10 cellular contexts compared by ENCODE assay signal in genomic region chr1:65459397-65459768, GRCh38. TPM values are rescaled to one million over a fixed set of nuclear protein-coding genes. Genes with fewer than 3 reads are reported as not detected.
DNase-seq lines count a peak whose midpoint lies in the region; ATAC-seq and TF ChIP-seq lines count a peak whose summit lies in the region.
"Had no signal": no experiment of that assay in that cellular context is flagged by ENCODE, and none has a peak within 500 bp of the region (broad histone marks: within the 10 kb centered on the region; RNA-seq: fewer than 3 reads in every experiment).

No MANE protein-coding gene starts in this region.

- H3K27me3 Mint-ChIP-seq in activated T-helper 1 cell treated with anti-CD3 and anti-CD28 coated beads, Interleukin-12 subunit alpha, Interleukin-12 subunit beta, Interleukin-2, Interleukin-4 antibody, amounts not matched to agents 30 ng/mL and 10 ng/mL and 1 ng/mL, durations not matched to agents 14 hours and 24 hours and 36 hours (ENCODE audit: insufficient read depth), result no peaks in the 10 kb centered on the region
- no peaks in the 10 kb centered on the region for H3K27me3 Mint-ChIP-seq in activated CD4-positive, alpha-beta memory T cell treated with anti-CD3 and anti-CD28 coated beads for 36 hours

- intact Hi-C loops in activated T-helper 1 cell treated with anti-CD3 and anti-CD28 coated beads, Interleukin-12 subunit alpha, Interleukin-12 subunit beta, Interleukin-2, Interleukin-4 antibody, amounts not matched to agents 30 ng/mL and 10 ng/mL and 1 ng/mL, durations not matched to agents 14 hours and 24 hours and 36 hours (cut with micrococcal nuclease), result loop anchor here (1.0 to 2.0 kb wide), 2 partner anchors 67 to 223 kb away; no protein-coding TSS in a partner anchor
- intact Hi-C loops in activated CD4-positive, alpha-beta memory T cell treated with anti-CD3 and anti-CD28 coated beads for 36 hours (cut with micrococcal nuclease), result loop anchor here (1.0 to 2.0 kb wide), 2 partner anchors 29 to 223 kb away; no protein-coding TSS in a partner anchor

- H3K27ac Mint-ChIP-seq in activated T-helper 1 cell treated with anti-CD3 and anti-CD28 coated beads, Interleukin-12 subunit alpha, Interleukin-12 subunit beta, Interleukin-2, Interleukin-4 antibody, amounts not matched to agents 30 ng/mL and 10 ng/mL and 1 ng/mL, durations not matched to agents 14 hours and 24 hours and 36 hours, result no peak overlapping the region
- H3K27ac Mint-ChIP-seq in activated CD4-positive, alpha-beta memory T cell treated with anti-CD3 and anti-CD28 coated beads for 36 hours, result no peak overlapping the region

- H3K9ac ChIP-seq in liver (ENCODE audit: low read depth in 1 of 2, low read length in 2 of 2), result no peak overlapping the region

- 88% methylated on average over 1 of the region's 1 CpG for WGBS in liver

- no peaks in the 10 kb centered on the region for H3K9me3 ChIP-seq in liver (ENCODE audit: control insufficient read depth in 4 of 4, low read length in 3 of 4)

- H3K4me1 Mint-ChIP-seq in activated T-helper 1 cell treated with anti-CD3 and anti-CD28 coated beads, Interleukin-12 subunit alpha, Interleukin-12 subunit beta, Interleukin-2, Interleukin-4 antibody, amounts not matched to agents 30 ng/mL and 10 ng/mL and 1 ng/mL, durations not matched to agents 14 hours and 24 hours and 36 hours (ENCODE audit: low read depth), result peaks cover 26% of the 10 kb centered on the region
- peaks cover 14% of the 10 kb centered on the region for H3K4me1 Mint-ChIP-seq in activated CD4-positive, alpha-beta memory T cell treated with anti-CD3 and anti-CD28 coated beads for 36 hours (ENCODE audit: low read depth)

- CTCF ChIA-PET in activated CD4-positive, alpha-beta memory T cell treated with anti-CD3 and anti-CD28 coated beads for 36 hours (lab: Charles Lee), result interaction anchor here (0.7 to 3.7 kb wide), 15 partner anchors 10 to 228 kb away, joined by 3 to 35 read pairs (median 4); no protein-coding TSS in a partner anchor

- peaks cover 0 to 3% (median 0%) of the 10 kb centered on the region in 4 donors for H3K4me1 ChIP-seq in liver (ENCODE audit: control insufficient read depth in 4 of 4, insufficient read depth in 4 of 4, low read length in 3 of 4)

- H3K27ac ChIP-seq in liver (ENCODE audit: low read depth in 1 of 2, low read length in 2 of 2), result no peak overlapping the region

- peaks cover 5% of the 10 kb centered on the region for H3K36me3 Mint-ChIP-seq in activated T-helper 1 cell treated with anti-CD3 and anti-CD28 coated beads, Interleukin-12 subunit alpha, Interleukin-12 subunit beta, Interleukin-2, Interleukin-4 antibody, amounts not matched to agents 30 ng/mL and 10 ng/mL and 1 ng/mL, durations not matched to agents 14 hours and 24 hours and 36 hours (ENCODE audit: low read depth)
- H3K36me3 Mint-ChIP-seq in activated CD4-positive, alpha-beta memory T cell treated with anti-CD3 and anti-CD28 coated beads for 36 hours, result peaks cover 16% of the 10 kb centered on the region

- ATAC-seq in GM21717 (IDR thresholded peaks at IDR 0.05; ENCODE audit: unreplicated experiment), result peak; percentile 61

- H3K4me3 ChIP-seq in liver (ENCODE audit: low read depth in 1 of 3, low read length in 3 of 3), result no peak overlapping the region

- TF ChIP-seq RAD21 in liver (IDR thresholded peaks at IDR 0.05), result peak; percentile 63 to 83

- POLR2A ChIA-PET in activated CD4-positive, alpha-beta memory T cell treated with anti-CD3 and anti-CD28 coated beads for 36 hours (lab: Charles Lee), result no interaction called here

- no peaks in the 10 kb centered on the region for H3K36me3 ChIP-seq in liver (ENCODE audit: control insufficient read depth in 4 of 4, insufficient read depth in 3 of 4, low read depth in 1 of 4, low read length in 3 of 4)

- DNase-seq in NCI-H2171 treated with DMSO at 0.1 percent for 48 hours (lab: John Stamatoyannopoulos, UW), result peak; percentile 36
- no peak for DNase-seq in NCI-H2171 (lab: John Stamatoyannopoulos, UW)
- peak; percentile 2 for DNase-seq in activated T-helper 1 cell treated with anti-CD3 and anti-CD28 coated beads, Interleukin-12 subunit alpha, Interleukin-12 subunit beta, Interleukin-2, Interleukin-4 antibody, amounts not matched to agents 30 ng/mL and 10 ng/mL and 1 ng/mL, durations not matched to agents 14 hours and 24 hours and 36 hours (ENCODE audit: low spot score)
- DNase-seq in activated CD4-positive, alpha-beta memory T cell treated with anti-CD3 and anti-CD28 coated beads for 36 hours, result no peak
- DNase-seq in occipital lobe (lab: John Stamatoyannopoulos, UW), result no peak
- DNase-seq: right cardiac atrium had no signal

- H3K9me3 Mint-ChIP-seq in activated T-helper 1 cell treated with anti-CD3 and anti-CD28 coated beads, Interleukin-12 subunit alpha, Interleukin-12 subunit beta, Interleukin-2, Interleukin-4 antibody, amounts not matched to agents 30 ng/mL and 10 ng/mL and 1 ng/mL, durations not matched to agents 14 hours and 24 hours and 36 hours, result peaks cover 9% of the 10 kb centered on the region
- peaks cover 20% of the 10 kb centered on the region for H3K9me3 Mint-ChIP-seq in activated CD4-positive, alpha-beta memory T cell treated with anti-CD3 and anti-CD28 coated beads for 36 hours

- TF ChIP-seq CTCF in LNCAP (IDR thresholded peaks at IDR 0.05) (peak; percentile 58), liver (IDR thresholded peaks at IDR 0.05; ENCODE audit: low read depth, low read length, missing input control) (peak; percentile 40)

- H3K27me3 ChIP-seq in liver (ENCODE audit: control insufficient read depth in 4 of 4, insufficient read depth in 4 of 4, low read length in 3 of 4), result no peaks in the 10 kb centered on the region

- H3K4me3 Mint-ChIP-seq in activated T-helper 1 cell treated with anti-CD3 and anti-CD28 coated beads, Interleukin-12 subunit alpha, Interleukin-12 subunit beta, Interleukin-2, Interleukin-4 antibody, amounts not matched to agents 30 ng/mL and 10 ng/mL and 1 ng/mL, durations not matched to agents 14 hours and 24 hours and 36 hours, result no peak overlapping the region
- no peak overlapping the region for H3K4me3 Mint-ChIP-seq in activated CD4-positive, alpha-beta memory T cell treated with anti-CD3 and anti-CD28 coated beads for 36 hours
- H3K4me3 Mint-ChIP-seq: CD4-positive, CD25-positive, alpha-beta regulatory T cell had no signal

TF ChIP-seq in liver, 16 proteins besides CTCF, POLR2A, EP300 and RAD21:
- TF ChIP-seq EGR1 (IDR thresholded peaks at IDR 0.05; ENCODE audit: low read depth in 2 of 2) (no peak), YY1 (IDR thresholded peaks at IDR 0.05) (no peak), HNF4G (IDR thresholded peaks at IDR 0.05) (no peak), TAF1 (conservative IDR thresholded peaks at IDR 0.05) (no peak), ATF3 (IDR thresholded peaks at IDR 0.05) (no peak), ZBTB33 (IDR thresholded peaks at IDR 0.05) (no peak)

RNA-seq across cellular contexts. Expression of gene LEPR, which starts 38.9 kb away (rescaled TPM):
- total RNA-seq in activated T-helper 1 cell treated with anti-CD3 and anti-CD28 coated beads, Interleukin-12 subunit alpha, Interleukin-12 subunit beta, Interleukin-2, Interleukin-4 antibody, amounts not matched to agents 30 ng/mL and 10 ng/mL and 1 ng/mL, durations not matched to agents 14 hours and 24 hours and 36 hours, result 1.1 and 1.4 TPM in 2 replicates
- 10 to 100 TPM; 45.6 to 99.8 TPM for total RNA-seq in liver
- polyA plus RNA-seq in liver, result 100 to 1,000 TPM in 1 of 2 donors, 10 to 100 TPM in 1; 42.0 to 103 TPM
- total RNA-seq in activated CD4-positive, alpha-beta memory T cell treated with anti-CD3 and anti-CD28 coated beads for 36 hours, result 1 to 10 TPM; 5.0 to 5.2 TPM
- 12.8 TPM for total RNA-seq in occipital lobe

RNA-seq across cellular contexts. Expression of gene LEPROT, which starts 38.9 kb away (rescaled TPM):
- total RNA-seq in activated T-helper 1 cell treated with anti-CD3 and anti-CD28 coated beads, Interleukin-12 subunit alpha, Interleukin-12 subunit beta, Interleukin-2, Interleukin-4 antibody, amounts not matched to agents 30 ng/mL and 10 ng/mL and 1 ng/mL, durations not matched to agents 14 hours and 24 hours and 36 hours, result 24.2 and 25.0 TPM in 2 replicates
- 10 to 100 TPM; 33.5 to 39.2 TPM for total RNA-seq in liver
- polyA plus RNA-seq in liver, result 10 to 100 TPM; 23.6 to 43.4 TPM
- 10 to 100 TPM; 17.9 to 19.6 TPM for total RNA-seq in activated CD4-positive, alpha-beta memory T cell treated with anti-CD3 and anti-CD28 coated beads for 36 hours
- total RNA-seq in occipital lobe, result 35.2 TPM

Comparison
In these comparisons a context has a peak if more than half of its experiments do, and no peak if none do; other contexts are left out.
1. DNase-seq: peak in NCI-H2171 treated with DMSO at 0.1 percent for 48 hours (single experiment) and activated T-helper 1 cell treated with anti-CD3 and anti-CD28 coated beads, Interleukin-12 subunit alpha, Interleukin-12 subunit beta, Interleukin-2, Interleukin-4 antibody, amounts not matched to agents 30 ng/mL and 10 ng/mL and 1 ng/mL, durations not matched to agents 14 hours and 24 hours and 36 hours (single experiment); none in NCI-H2171 (single experiment), activated CD4-positive, alpha-beta memory T cell treated with anti-CD3 and anti-CD28 coated beads for 36 hours (single experiment) and occipital lobe (single experiment).